Comparison of ENCODE assay signal across 8 cellular contexts in the genomic region with DNA sequence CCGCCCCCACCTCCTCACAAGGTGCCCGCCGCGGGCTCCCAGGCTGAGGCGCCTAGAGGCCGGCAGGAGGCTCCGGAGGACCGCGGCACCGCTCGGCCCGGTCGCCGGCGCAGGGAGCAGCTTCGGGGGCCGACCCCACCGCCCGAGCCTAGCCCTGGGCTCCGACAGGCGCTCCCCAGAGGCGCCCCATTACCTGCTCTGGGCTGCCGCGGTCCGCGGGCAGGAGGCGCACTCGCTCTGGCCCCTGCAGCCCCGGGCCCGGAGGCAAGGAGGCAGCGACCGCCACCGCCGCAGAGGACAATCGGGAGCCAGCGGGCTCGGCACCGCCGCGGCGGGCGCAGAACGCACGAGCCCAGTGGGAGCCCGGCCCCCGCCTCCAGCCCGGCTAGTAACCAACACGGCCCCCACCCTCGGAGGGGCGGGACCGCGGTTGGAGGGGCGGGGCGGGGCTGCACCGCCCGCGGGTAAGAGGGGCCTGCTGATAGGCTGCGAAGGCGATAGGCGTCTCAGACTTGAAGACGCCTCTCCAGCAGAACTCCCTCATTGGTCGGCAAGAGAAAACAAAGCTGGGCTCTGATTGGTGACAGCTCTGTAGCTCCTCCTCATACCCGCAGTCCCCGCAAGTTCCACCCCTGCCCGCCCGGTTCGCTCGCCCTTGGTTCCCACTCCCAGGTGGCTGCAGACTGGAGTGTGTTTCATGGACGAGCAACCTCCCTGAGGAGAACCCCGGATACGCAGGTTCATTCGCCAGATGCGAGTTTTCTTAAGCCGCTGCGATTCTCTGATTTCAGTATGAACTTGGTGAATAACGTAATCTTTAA. TPM values are rescaled to one million over a fixed set of nuclear protein-coding genes. Genes with fewer than 3 reads are reported as not detected.
DNase-seq lines count a peak whose midpoint lies in the region; ATAC-seq, FAIRE-seq and TF ChIP-seq lines count a peak whose summit lies in the region.

A gene (minus strand): TSS at position 397 of the 821 bp plus-strand sequence. CDS start 64,460 bp downstream, outside the sequence.

- peak within 1 kb of the TSS; percentile 91 for H3K4me2 ChIP-seq in skeletal muscle satellite cell (ENCODE audit: low read length)

- H3K9me3 ChIP-seq in AG04450 (ENCODE audit: control insufficient read depth, insufficient read depth, low read length) (no peaks in the 10 kb centered on the region), iPS-20b (ENCODE audit: insufficient read depth, low read depth, low read length) (no peaks in the 10 kb centered on the region), skeletal muscle satellite cell (replicated peaks; ENCODE audit: low read length) (no peaks in the 10 kb centered on the region)

- peak; percentile 19 for TF ChIP-seq CTCF in AG04450 (IDR thresholded peaks at IDR 0.05; ENCODE audit: low read depth, low read length)
- TF ChIP-seq CTCF in WI38 (IDR thresholded peaks at IDR 0.05; ENCODE audit: low read depth, low read length), result no peak
- TF ChIP-seq CTCF in bronchial epithelial cell (IDR thresholded peaks at IDR 0.05; ENCODE audit: insufficient read depth, low read length, severe bottlenecking), result peak; percentile 37

- H3K36me3 ChIP-seq in bronchial epithelial cell (ENCODE audit: control insufficient read depth, insufficient read depth, low read length), result no peaks in the 10 kb centered on the region
- H3K36me3 ChIP-seq in iPS-20b (ENCODE audit: insufficient read depth, low read depth, low read length), result no peaks in the 10 kb centered on the region
- no peaks in the 10 kb centered on the region for H3K36me3 ChIP-seq in skeletal muscle satellite cell (ENCODE audit: insufficient read depth, low read length)

- FAIRE-seq in bronchial epithelial cell (lab: Jason Lieb, UNC), result peak; percentile 95

- POLR2A ChIA-PET in AG04450 (lab: Yijun Ruan, JAX), result interaction anchor here (0.5 to 1.3 kb wide), 2 partner anchors 29 to 31 kb away, joined by 5 to 6 read pairs; no protein-coding TSS in a partner anchor

- H3K27me3 ChIP-seq in AG04450 (ENCODE audit: control insufficient read depth, insufficient read depth, low read length) (peaks cover 44% of the 10 kb centered on the region), bronchial epithelial cell (ENCODE audit: control insufficient read depth, insufficient read depth, low read length) (peaks cover 5% of the 10 kb centered on the region), iPS-20b (ENCODE audit: insufficient read depth, low read length) (peaks cover 49% of the 10 kb centered on the region), skeletal muscle satellite cell (ENCODE audit: control insufficient read depth, insufficient read depth, low read length) (peaks cover 44% of the 10 kb centered on the region)

- H3K27ac ChIP-seq in AG04450 (ENCODE audit: low read depth, low read length) (no peak within 1 kb of the TSS), iPS-20b (ENCODE audit: low read length) (no peak within 1 kb of the TSS)

- DNase-seq in AG04450 (ENCODE audit: low read depth, low spot score) (peak; percentile 96), NCI-H2227 (lab: John Stamatoyannopoulos, UW; ENCODE audit: unreplicated experiment) (peak; percentile 95), bronchial epithelial cell (ENCODE audit: low read depth) (peak; percentile 99)

- H3K4me3 ChIP-seq in AG04450 (ENCODE audit: low read depth, low read length), result peak within 1 kb of the TSS; percentile 65
- H3K4me3 ChIP-seq in WI38 (ENCODE audit: low read depth, low read length), result peak within 1 kb of the TSS; percentile 67
- peak within 1 kb of the TSS; percentile 71 for H3K4me3 ChIP-seq in bronchial epithelial cell (ENCODE audit: low read depth, low read length)
- H3K4me3 ChIP-seq in iPS-20b (ENCODE audit: low read length), result peak within 1 kb of the TSS; percentile 94
- peak within 1 kb of the TSS; percentile 93 for H3K4me3 ChIP-seq in skeletal muscle satellite cell (ENCODE audit: low read length)

- peaks cover 5% of the 10 kb centered on the region; the same call in 1 of the 2 replicates for H3K4me1 ChIP-seq in iPS-20b (ENCODE audit: insufficient read depth, low read length)
- peaks cover 8% of the 10 kb centered on the region for H3K4me1 ChIP-seq in skeletal muscle satellite cell (ENCODE audit: control insufficient read depth, insufficient read depth, low read length)

- CTCF ChIA-PET in AG04450 (lab: Charles Lee), result interaction anchor here (0.6 to 2.7 kb wide), 16 partner anchors 9 to 1289 kb away, joined by 3 to 14 read pairs (median 4); no protein-coding TSS in a partner anchor

- peak within 1 kb of the TSS; percentile 81 for H3K9ac ChIP-seq in iPS-20b (ENCODE audit: low read depth, low read length)
- peak within 1 kb of the TSS; percentile 82 for H3K9ac ChIP-seq in skeletal muscle satellite cell (ENCODE audit: low read depth, low read length)

- peak; percentile 100 for ATAC-seq in GM18907 (IDR thresholded peaks at IDR 0.05; ENCODE audit: unreplicated experiment)
- peak; percentile 100 for ATAC-seq in HG03175 (IDR thresholded peaks at IDR 0.05; ENCODE audit: unreplicated experiment)

RNA-seq across cellular contexts. Expression of the gene that starts here (rescaled TPM):
- polyA plus RNA-seq in AG04450 (2011; rRNA removed), result 0.61 and 0.94 TPM in 2 replicates
- polyA minus RNA-seq in AG04450 (2011; rRNA and poly(A)+ RNA removed), result 1.2 and 2.3 TPM in 2 replicates
- 11.1 and 24.6 TPM in 2 replicates for total RNA-seq in bronchial epithelial cell
- 0.25 TPM in 1 of 2 replicates, not detected in the other for total RNA-seq in skeletal muscle satellite cell (2012; rRNA removed)
